8 cellular contexts compared by ENCODE assay signal in the genomic region with DNA sequence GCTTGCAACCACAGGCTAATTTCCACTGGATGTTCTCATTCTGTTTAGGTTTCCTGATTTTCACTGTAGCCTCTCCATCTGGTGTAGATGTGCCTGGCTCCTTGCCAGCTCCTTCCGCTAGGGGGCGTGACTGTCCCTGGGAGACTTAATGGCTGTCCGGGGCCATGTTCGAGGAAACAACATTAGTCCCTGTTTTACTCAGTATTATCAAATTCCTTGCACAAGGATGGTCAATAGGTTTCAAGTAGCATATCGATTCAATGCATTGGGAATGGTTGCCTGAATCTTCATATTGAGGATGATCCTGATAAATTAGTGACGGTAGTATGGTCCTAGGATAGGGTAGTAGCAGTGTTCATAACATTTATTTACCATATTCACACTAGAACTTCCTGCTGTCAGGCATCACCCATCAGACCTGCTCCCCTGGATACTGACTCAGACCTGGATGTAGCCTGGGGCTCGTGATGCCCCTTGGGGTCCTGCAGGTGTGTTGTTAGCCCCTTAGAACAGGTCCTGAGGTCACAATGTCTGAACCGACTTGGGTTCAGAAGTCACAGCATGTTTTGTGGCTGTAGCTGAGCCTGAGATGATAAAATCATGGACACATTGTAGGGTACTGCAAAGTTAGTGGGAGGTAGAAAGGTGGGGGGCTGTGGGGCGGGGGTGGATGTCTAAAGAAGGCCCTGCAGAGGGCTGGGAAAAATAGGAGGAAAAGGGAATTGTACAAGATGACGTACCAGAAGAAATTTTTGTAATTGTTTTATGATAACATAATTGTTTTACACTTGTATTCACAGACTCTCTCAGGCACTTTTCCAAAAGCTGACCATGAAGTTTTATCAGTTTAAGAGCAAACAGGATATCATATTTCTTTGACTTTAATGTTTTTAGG. TPM values are rescaled to one million over a fixed set of nuclear protein-coding genes. Genes with fewer than 3 reads are reported as not detected.
DNase-seq lines count a peak whose midpoint lies in the region; ATAC-seq lines count a peak whose summit lies in the region.

No MANE protein-coding gene starts in this region.

- H3K4me1 Mint-ChIP-seq in T-helper 2 cell treated with Interferon-gamma antibody and Interleukin-4, amounts not matched to agents 5 μg/mL and 100 μg/mL, for 36 hours (ENCODE audit: low read depth): peaks cover 7% of the 10 kb centered on the region

- ATAC-seq in activated naive CD4-positive, alpha-beta T cell treated with anti-CD3 and anti-CD28 coated beads, Interleukin-2, amount 50 U/mL, for 72 hours: peak; percentile 62 to 68
- ATAC-seq in HG02884 (IDR thresholded peaks at IDR 0.05; ENCODE audit: unreplicated experiment) (no peak), GM18502 (IDR thresholded peaks at IDR 0.05; ENCODE audit: poor library complexity, unreplicated experiment) (no peak)

- DNase-seq in T-helper 2 cell (peak in 3 of 5 experiments; percentile 24 to 42 (median 26)), RPMI7951 (ENCODE audit: low read depth) (peak; percentile 59), iris pigment epithelial cell (ENCODE audit: low read depth) (peak; percentile 84)
- DNase-seq in T-helper 2 cell treated with Interferon-gamma antibody and Interleukin-4, amounts not matched to agents 5 μg/mL and 100 μg/mL, for 36 hours (ENCODE audit: low spot score): no peak
- peak in 1 of 2 donors; percentile 69 for DNase-seq in activated naive CD4-positive, alpha-beta T cell treated with anti-CD3 and anti-CD28 coated beads, Interleukin-2, amount 50 U/mL, for 72 hours (ENCODE audit: low spot score in 2 of 2)
- peak; percentile 37 to 46 for DNase-seq in stimulated activated CD8-positive, alpha-beta memory T cell treated with anti-CD3 and anti-CD28 coated beads, Interleukin-7, amount 100 ng/mL, for 48 hours (ENCODE audit: extremely low read depth in 1 of 2, low read depth in 1 of 2)

- H3K27ac Mint-ChIP-seq in T-helper 2 cell treated with Interferon-gamma antibody and Interleukin-4, amounts not matched to agents 5 μg/mL and 100 μg/mL, for 36 hours: no peak overlapping the region
- H3K27ac Mint-ChIP-seq in activated naive CD4-positive, alpha-beta T cell treated with anti-CD3 and anti-CD28 coated beads, Interleukin-2, amount 50 U/mL, for 72 hours: no peak overlapping the region

- no peaks in the 10 kb centered on the region for H3K36me3 Mint-ChIP-seq in T-helper 2 cell treated with Interferon-gamma antibody and Interleukin-4, amounts not matched to agents 5 μg/mL and 100 μg/mL, for 36 hours (ENCODE audit: low read depth)
- H3K36me3 Mint-ChIP-seq in activated naive CD4-positive, alpha-beta T cell treated with anti-CD3 and anti-CD28 coated beads, Interleukin-2, amount 50 U/mL, for 72 hours: no peaks in the 10 kb centered on the region

- H3K4me3 Mint-ChIP-seq in T-helper 2 cell treated with Interferon-gamma antibody and Interleukin-4, amounts not matched to agents 5 μg/mL and 100 μg/mL, for 36 hours: no peak overlapping the region

- H3K27me3 Mint-ChIP-seq in T-helper 2 cell treated with Interferon-gamma antibody and Interleukin-4, amounts not matched to agents 5 μg/mL and 100 μg/mL, for 36 hours (ENCODE audit: low read depth): no peaks in the 10 kb centered on the region

- H3K9me3 Mint-ChIP-seq in T-helper 2 cell treated with Interferon-gamma antibody and Interleukin-4, amounts not matched to agents 5 μg/mL and 100 μg/mL, for 36 hours: no peaks in the 10 kb centered on the region
- H3K9me3 Mint-ChIP-seq in activated naive CD4-positive, alpha-beta T cell treated with anti-CD3 and anti-CD28 coated beads, Interleukin-2, amount 50 U/mL, for 72 hours: no peaks in the 10 kb centered on the region

RNA-seq across cellular contexts. Expression of gene EXOC6, which starts 8.9 kb away (rescaled TPM):
- total RNA-seq in RPMI7951 (2014; rRNA removed; shearing (Covaris generic)): 3.1 and 5.2 TPM in 2 replicates
- total RNA-seq in activated naive CD4-positive, alpha-beta T cell treated with anti-CD3 and anti-CD28 coated beads, Interleukin-2, amount 50 U/mL, for 72 hours: 10 to 100 TPM; 12.1 to 17.6 TPM

Comparison
In these comparisons a context has a peak if more than half of its experiments do, and no peak if none do; other contexts are left out.
1. ATAC-seq: peak in activated naive CD4-positive, alpha-beta T cell treated with anti-CD3 and anti-CD28 coated beads, Interleukin-2, amount 50 U/mL, for 72 hours (2 of 2); none in HG02884 (single experiment) and GM18502 (single experiment).